Comparison of ENCODE assay signal across 12 cellular contexts in the genomic region with DNA sequence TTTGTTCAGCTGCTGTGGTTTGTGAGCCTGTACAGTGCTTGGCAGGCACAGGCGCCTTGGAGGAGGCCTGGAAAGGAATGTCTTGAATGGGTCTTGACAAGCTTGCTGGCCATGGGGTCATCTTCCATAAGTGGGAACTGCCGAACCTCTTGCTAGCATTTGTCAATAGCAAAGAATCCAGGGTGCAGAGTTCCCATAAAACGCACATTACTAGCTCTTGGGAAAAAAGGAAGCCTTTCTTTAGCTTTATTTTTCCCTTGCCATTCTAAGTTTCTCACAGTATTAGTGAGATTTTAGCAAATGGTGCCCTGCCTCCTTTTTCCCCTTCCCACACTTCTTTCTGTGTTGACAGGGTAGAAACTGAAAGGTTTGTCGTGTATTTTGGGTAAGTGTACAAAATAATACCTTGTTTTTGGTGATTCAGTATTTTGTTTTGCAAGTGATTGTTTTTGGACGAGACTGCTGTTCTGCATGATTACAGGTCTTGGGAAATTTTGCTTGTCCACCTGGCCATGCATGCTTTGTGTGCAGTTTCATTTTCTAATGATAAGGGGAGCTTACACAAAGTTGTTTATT.
DNase-seq lines count a peak whose midpoint lies in the region; ATAC-seq and TF ChIP-seq lines count a peak whose summit lies in the region.
"Had no signal": no experiment of that assay in that cellular context is flagged by ENCODE, and none has a peak within 500 bp of the region (broad histone marks: within the 10 kb centered on the region; RNA-seq: fewer than 3 reads in every experiment).

No MANE protein-coding gene starts in this region.

- H3K4me1 ChIP-seq in tibial nerve (peaks cover 0 to 8% (median 0%) of the 10 kb centered on the region in 4 donors), heart left ventricle (peaks cover 0 to 4% (median 0%) of the 10 kb centered on the region in 12 donors)

- intact Hi-C loops in heart left ventricle (cut with DNase I), result no loop called here

- no peak for TF ChIP-seq EP300 in tibial nerve (IDR thresholded peaks at IDR 0.05)

- H3K36me3 ChIP-seq in tibial nerve (no peaks in the 10 kb centered on the region), heart left ventricle (no peaks in the 10 kb centered on the region)
- H3K36me3 ChIP-seq: BLaER1 had no signal

- 21 to 26% methylated on average over 5 of the region's 5 CpGs for WGBS in tibial nerve, 2 donors
- WGBS in heart left ventricle, 4 donors, result 61 to 71% (median 70%) methylated on average over 5 of the region's 5 CpGs

- DNase-seq in ELF-1 (ENCODE audit: low read depth, low spot score), result peak; percentile 7
- DNase-seq in NCI-H774 (lab: John Stamatoyannopoulos, UW), result peak; percentile 20
- DNase-seq in inferior parietal cortex (ENCODE audit: extremely low spot score), result peak; percentile 22
- DNase-seq in SKM-1 (lab: John Stamatoyannopoulos, UW; ENCODE audit: unreplicated experiment), result no peak
- no peak for DNase-seq in tibial nerve (ENCODE audit: low spot score in 2 of 2)
- DNase-seq in heart left ventricle, result no peak
- DNase-seq: activated CD4-positive, CD25-positive, alpha-beta regulatory T cell treated with anti-CD3 and anti-CD28 coated beads, Interleukin-2, amount 50 U/mL, for 72 hours; erythroblast; PC-9 had no signal

- TF ChIP-seq CTCF in tibial nerve (IDR thresholded peaks at IDR 0.05), result no peak
- TF ChIP-seq CTCF in heart left ventricle (IDR thresholded peaks at IDR 0.05), result no peak

- TF ChIP-seq POLR2A in tibial nerve (IDR thresholded peaks at IDR 0.05) (no peak), heart left ventricle (IDR thresholded peaks at IDR 0.05) (no peak)

- H3K27ac ChIP-seq in tibial nerve, result peak overlapping the region in 1 of 4 donors; percentile 43
- no peak overlapping the region for H3K27ac ChIP-seq in heart left ventricle
- H3K27ac ChIP-seq: BLaER1, PC-9 had no signal

- H3K27me3 ChIP-seq in tibial nerve (no peaks in the 10 kb centered on the region), heart left ventricle (no peaks in the 10 kb centered on the region)
- H3K27me3 ChIP-seq: BLaER1 had no signal

- peak overlapping the region in 1 of 4 donors; percentile 17 for H3K4me3 ChIP-seq in tibial nerve
- H3K4me3 ChIP-seq in heart left ventricle, result no peak overlapping the region
- H3K4me3 ChIP-seq: BLaER1, PC-9 had no signal

- H3K9me3 ChIP-seq in tibial nerve (no peaks in the 10 kb centered on the region), heart left ventricle (no peaks in the 10 kb centered on the region)
- H3K9me3 ChIP-seq: BLaER1 had no signal

- ATAC-seq in GM19395 (IDR thresholded peaks at IDR 0.05; ENCODE audit: unreplicated experiment) (peak; percentile 66), GM19023 (IDR thresholded peaks at IDR 0.05; ENCODE audit: unreplicated experiment) (no peak), heart left ventricle (no peak)

Comparison
In these comparisons a context has a peak if more than half of its experiments do, and no peak if none do; other contexts are left out.
1. DNase-seq: peak in ELF-1 (single experiment), NCI-H774 (single experiment) and inferior parietal cortex (single experiment); none in SKM-1 (single experiment), tibial nerve (0 of 2) and heart left ventricle (0 of 5).